ENCODE assay signal across 24 cellular contexts in the genomic region with DNA sequence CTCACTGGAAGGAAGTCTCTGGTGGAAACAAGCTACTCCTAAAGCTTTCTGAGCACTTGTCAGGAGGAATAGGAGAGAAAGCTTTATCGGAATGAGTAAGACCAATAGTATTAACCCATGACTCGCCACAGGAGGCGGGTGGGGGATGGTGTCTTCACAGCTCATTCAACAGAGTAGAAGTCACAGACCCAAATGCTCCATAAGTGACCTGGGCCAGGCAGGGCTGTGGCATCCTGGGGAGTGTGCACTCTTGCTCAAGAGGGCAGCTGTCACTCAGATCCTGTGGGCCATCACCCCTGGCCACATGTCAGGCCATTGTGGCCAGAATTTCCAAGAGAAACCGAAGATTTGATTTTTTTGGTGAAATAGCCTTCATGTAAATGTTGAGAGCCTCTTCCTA.
"Had no signal": no experiment of that assay in that cellular context is flagged by ENCODE, and none has a peak within 500 bp of the region (broad histone marks: within the 10 kb centered on the region; RNA-seq: fewer than 3 reads in every experiment).

No MANE protein-coding gene starts in this region.

- H3K27me3 Mint-ChIP-seq: activated CD4-positive, alpha-beta T cell treated with anti-CD3 and anti-CD28 coated beads, Interleukin-2, amount 10 ng/mL, durations not matched to agents 24 days and 14 days; central memory CD8-positive, alpha-beta T cell had no signal

- H3K27ac Mint-ChIP-seq: activated CD4-positive, alpha-beta T cell treated with anti-CD3 and anti-CD28 coated beads, Interleukin-2, amount 10 ng/mL, durations not matched to agents 24 days and 14 days; activated CD8-positive, alpha-beta T cell treated with anti-CD3 and anti-CD28 coated beads for 36 hours; activated naive CD4-positive, alpha-beta T cell treated with anti-CD3 and anti-CD28 coated beads, Interleukin-2, amount 50 U/mL, for 72 hours; activated T-cell treated with anti-CD3 and anti-CD28 coated beads, Interleukin-2, amount 50 U/mL, for 72 hours; effector memory CD8-positive, alpha-beta T cell; immature natural killer cell; memory B cell; nephron; T-helper 17 cell; type B pancreatic cell had no signal

- H3K4me3 Mint-ChIP-seq: activated CD4-positive, alpha-beta T cell treated with anti-CD3 and anti-CD28 coated beads, Interleukin-2, amount 10 ng/mL, durations not matched to agents 24 days and 14 days; activated CD8-positive, alpha-beta T cell treated with anti-CD3 and anti-CD28 coated beads for 36 hours; activated T-cell treated with anti-CD3 and anti-CD28 coated beads, Interleukin-2, amount 50 U/mL, for 72 hours; central memory CD8-positive, alpha-beta T cell; effector memory CD8-positive, alpha-beta T cell; immature natural killer cell; memory B cell; nephron; T-helper 17 cell; type B pancreatic cell had no signal

- H3K27ac ChIP-seq: breast epithelium, heart left ventricle, right lobe of liver, uterus had no signal

- H3K4me3 ChIP-seq: breast epithelium, dorsolateral prefrontal cortex, heart left ventricle, right lobe of liver, uterus had no signal

- H3K9me3 ChIP-seq: breast epithelium, heart left ventricle, right lobe of liver, uterus had no signal

- H3K36me3 Mint-ChIP-seq: activated naive CD4-positive, alpha-beta T cell treated with anti-CD3 and anti-CD28 coated beads, Interleukin-2, amount 50 U/mL, for 72 hours; immature natural killer cell; memory B cell; type B pancreatic cell had no signal

- H3K4me1 Mint-ChIP-seq: activated CD4-positive, alpha-beta T cell treated with anti-CD3 and anti-CD28 coated beads, Interleukin-2, amount 10 ng/mL, durations not matched to agents 24 days and 14 days; central memory CD8-positive, alpha-beta T cell; immature natural killer cell; memory B cell; T-helper 17 cell had no signal

- H3K4me1 ChIP-seq: breast epithelium, right lobe of liver had no signal

- H3K9me3 Mint-ChIP-seq: activated CD4-positive, alpha-beta T cell treated with anti-CD3 and anti-CD28 coated beads, Interleukin-2, amount 10 ng/mL, durations not matched to agents 24 days and 14 days; activated CD8-positive, alpha-beta T cell treated with anti-CD3 and anti-CD28 coated beads for 36 hours; activated naive CD4-positive, alpha-beta T cell treated with anti-CD3 and anti-CD28 coated beads, Interleukin-2, amount 50 U/mL, for 72 hours; activated T-cell treated with anti-CD3 and anti-CD28 coated beads, Interleukin-2, amount 50 U/mL, for 72 hours; central memory CD8-positive, alpha-beta T cell; effector memory CD8-positive, alpha-beta T cell; immature natural killer cell; memory B cell; nephron; type B pancreatic cell had no signal

- ATAC-seq: activated CD8-positive, alpha-beta T cell treated with anti-CD3 and anti-CD28 coated beads for 36 hours; activated naive CD4-positive, alpha-beta T cell treated with anti-CD3 and anti-CD28 coated beads, Interleukin-2, amount 50 U/mL, for 72 hours; activated T-cell treated with anti-CD3 and anti-CD28 coated beads, Interleukin-2, amount 50 U/mL, for 72 hours; effector memory CD8-positive, alpha-beta T cell; heart left ventricle; right lobe of liver; stimulated activated naive CD8-positive, alpha-beta T cell treated with anti-CD3 and anti-CD28 coated beads, Interleukin-15, Interleukin-2, amounts not matched to agents 100 U/mL and 50 U/mL, for 24 hours; T-helper 17 cell had no signal

- DNase-seq: activated CD4-positive, alpha-beta T cell treated with anti-CD3 and anti-CD28 coated beads, Interleukin-2, amount 10 ng/mL, durations not matched to agents 24 days and 14 days; activated CD4-positive, CD25-positive, alpha-beta regulatory T cell treated with anti-CD3 and anti-CD28 coated beads, Interleukin-2, amount 50 U/mL, for 72 hours; activated CD8-positive, alpha-beta T cell treated with anti-CD3 and anti-CD28 coated beads for 36 hours; activated naive CD4-positive, alpha-beta T cell; activated T-cell treated with anti-CD3 and anti-CD28 coated beads for 4 hours; activated T-cell treated with anti-CD3 and anti-CD28 coated beads, Interleukin-2, amount 50 U/mL, for 72 hours; effector memory CD8-positive, alpha-beta T cell; foreskin fibroblast; hypothalamus; immature natural killer cell; right lobe of liver; stimulated activated CD4-positive, alpha-beta T cell treated with anti-CD3 and anti-CD28 coated beads, Interleukin-2, amount 100 ng/mL, for 48 hours; stimulated activated naive CD8-positive, alpha-beta T cell treated with anti-CD3 and anti-CD28 coated beads, Interleukin-15, Interleukin-2, amounts not matched to agents 100 U/mL and 50 U/mL, for 24 hours; T-helper 17 cell; T1000 had no signal

- H3K36me3 ChIP-seq: breast epithelium, heart left ventricle, right lobe of liver, uterus had no signal

- H3K27me3 ChIP-seq: dorsolateral prefrontal cortex, heart left ventricle, right lobe of liver, uterus had no signal
